ENCODE assay signal across 7 cellular contexts in the genomic region with DNA sequence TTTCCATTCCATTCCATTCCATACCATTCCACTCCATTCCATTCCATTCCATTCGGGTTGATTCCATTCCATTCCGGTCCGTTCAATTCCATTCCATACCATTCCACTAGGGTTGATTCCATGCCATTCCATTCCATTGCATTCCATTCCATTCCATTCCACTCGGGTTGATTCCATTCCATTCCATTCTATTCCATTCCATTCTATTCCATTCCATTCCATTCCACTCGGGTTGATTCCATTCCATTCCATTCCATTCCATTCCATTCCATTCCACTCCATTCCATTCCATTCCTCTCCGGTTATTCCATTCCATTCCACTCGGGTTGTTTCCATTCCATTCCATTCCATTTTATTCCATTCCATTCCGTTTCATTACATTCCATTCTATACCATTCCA.
A peak's percentile ranks its signal among the peaks of the same experiment; 100 is the strongest.
DNase-seq lines count a peak whose midpoint lies in the region; ATAC-seq and TF ChIP-seq lines count a peak whose summit lies in the region.
"Not testable (repeated sequence)": the region's sequence is repeated elsewhere in the genome, so short reads cannot be mapped to it uniquely, and the experiment has no call there.

No MANE protein-coding gene starts in this region.

- not testable (repeated sequence) for H3K27me3 Mint-ChIP-seq in central memory CD8-positive, alpha-beta T cell

- peak; percentile 28 for ATAC-seq in GM18873 (IDR thresholded peaks at IDR 0.05; ENCODE audit: low FRiP score, unreplicated experiment)
- peak; percentile 30 for ATAC-seq in HG02763 (IDR thresholded peaks at IDR 0.05; ENCODE audit: unreplicated experiment)
- ATAC-seq in HG03354 (IDR thresholded peaks at IDR 0.05; ENCODE audit: poor library complexity, severe bottlenecking, unreplicated experiment) = peak; percentile 40
- ATAC-seq in central memory CD8-positive, alpha-beta T cell (replicated peaks; ENCODE audit: extremely low read depth, poor library complexity, severe bottlenecking) = peak; percentile 31
- peak; percentile 43 to 54 for ATAC-seq in left cardiac atrium
- peak; percentile 31 for ATAC-seq in lung (ENCODE audit: insufficient read depth, low FRiP score)
- ATAC-seq in sciatic nerve = peak; percentile 73

- not testable (repeated sequence) for H3K4me1 ChIP-seq in lung (ENCODE audit: control insufficient read depth in 2 of 2, insufficient read depth in 2 of 2, low read length in 2 of 2)

- DNase-seq in central memory CD8-positive, alpha-beta T cell (ENCODE audit: low spot score in 2 of 2); left cardiac atrium; lung (ENCODE audit: low spot score); sciatic nerve (ENCODE audit: low spot score): not testable (repeated sequence)

- not testable (repeated sequence) for H3K4me3 Mint-ChIP-seq in central memory CD8-positive, alpha-beta T cell

- not testable (repeated sequence) for H3K27me3 ChIP-seq in lung (ENCODE audit: control insufficient read depth, insufficient read depth)

- H3K36me3 ChIP-seq in lung (ENCODE audit: control insufficient read depth in 2 of 2, insufficient read depth in 2 of 2, low read length in 2 of 2) = not testable (repeated sequence)

- H3K4me3 ChIP-seq in lung = not testable (repeated sequence)

- WGBS in lung, 2 donors = 54 to 78% methylated on average over 2 to 7 of the region's 8 CpGs

- peaks cover 5 to 12% of the 10 kb centered on the region in 2 donors for H3K9me3 ChIP-seq in lung (ENCODE audit: control insufficient read depth in 2 of 2, insufficient read depth in 1 of 2, low read length in 1 of 2)

- H3K4me1 Mint-ChIP-seq in central memory CD8-positive, alpha-beta T cell = not testable (repeated sequence)

- H3K9me3 Mint-ChIP-seq in central memory CD8-positive, alpha-beta T cell = peaks cover 50% of the 10 kb centered on the region

- not testable (repeated sequence) for H3K27ac ChIP-seq in lung (ENCODE audit: low read depth in 1 of 2, low read length in 1 of 2)

- not testable (repeated sequence) for H3K36me3 Mint-ChIP-seq in central memory CD8-positive, alpha-beta T cell (ENCODE audit: insufficient read depth)

- H3K27ac Mint-ChIP-seq in central memory CD8-positive, alpha-beta T cell (ENCODE audit: low read depth) = not testable (repeated sequence)

- intact Hi-C loops in left cardiac atrium (cut with DNase I); sciatic nerve (cut with DNase I): not testable (repeated sequence)

- not testable (repeated sequence) for TF ChIP-seq CTCF in lung (IDR thresholded peaks at IDR 0.05; ENCODE audit: control extremely low read depth, extremely low read depth)
